ENCODE assay signal across 24 cellular contexts in the genomic region with DNA sequence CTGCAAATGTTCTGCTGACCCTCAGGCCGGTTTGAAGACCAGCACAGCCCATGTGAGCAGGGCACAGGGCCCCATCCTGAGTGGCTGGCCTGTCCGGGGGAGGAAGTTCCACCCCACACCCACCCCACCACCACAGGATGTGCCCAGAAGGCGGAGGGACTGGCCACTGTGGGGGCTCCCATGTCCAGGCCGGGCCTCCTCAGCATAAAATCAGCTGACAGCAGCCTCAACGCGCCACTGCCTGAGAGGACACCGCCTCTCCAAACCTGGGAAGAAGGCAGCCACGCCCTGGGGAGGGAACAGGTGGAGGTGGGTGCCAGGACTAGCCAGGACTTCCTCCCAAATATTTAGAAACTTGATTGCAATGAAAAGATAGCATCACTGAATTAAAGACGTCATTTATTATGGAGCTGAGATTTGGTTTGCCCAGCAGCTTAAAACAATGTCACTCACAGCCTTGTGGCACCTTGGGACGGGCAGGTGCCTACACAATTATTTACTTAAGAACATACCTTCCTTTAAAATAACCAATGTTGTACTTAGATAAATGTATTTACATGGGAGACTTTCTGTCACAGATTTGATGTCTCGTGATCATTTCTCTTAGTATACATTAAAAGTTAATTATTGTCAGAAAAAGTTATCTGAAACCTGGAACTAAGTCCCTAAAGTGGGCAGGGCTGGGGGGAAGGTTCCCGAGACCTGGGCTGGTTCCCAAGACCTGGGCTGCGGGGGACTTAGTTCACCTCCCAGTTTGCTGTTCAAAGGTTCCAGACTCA. TPM values are rescaled to one million over a fixed set of nuclear protein-coding genes. Genes with fewer than 3 reads are reported as not detected.
DNase-seq lines count a peak whose midpoint lies in the region; ATAC-seq and TF ChIP-seq lines count a peak whose summit lies in the region.
"Had no signal": no experiment of that assay in that cellular context is flagged by ENCODE, and none has a peak within 500 bp of the region (broad histone marks: within the 10 kb centered on the region; RNA-seq: fewer than 3 reads in every experiment).

No MANE protein-coding gene starts in this region.

- H3K9me3 Mint-ChIP-seq in neural progenitor cell: peaks cover 6% of the 10 kb centered on the region
- no peaks in the 10 kb centered on the region for H3K9me3 Mint-ChIP-seq in endothelial cell (ENCODE audit: unreplicated experiment)
- H3K9me3 Mint-ChIP-seq: activated B cell treated with CpG ODN at 0.5 μM for 24 hours; activated naive CD4-positive, alpha-beta T cell treated with anti-CD3 and anti-CD28 coated beads, Interleukin-2, amount 50 U/mL, for 24 hours; effector memory CD8-positive, alpha-beta T cell; memory B cell; naive thymus-derived CD8-positive, alpha-beta T cell; stimulated activated memory B cell treated with anti-CD40 and anti-IgM and Interleukin-4, amounts not matched to agents 10 μg/mL and 1 μg/mL and 100 μg/mL, for 72 hours had no signal

- peak overlapping the region in 6 of 11 experiments; percentile 12 to 59 (median 32); a peak in 8 of 22 replicates for H3K27ac ChIP-seq in BLaER1 treated with 17β-estradiol and CSF1 and Interleukin-3, amounts not matched to agents 10 nM and 100 nM
- H3K27ac ChIP-seq in neural progenitor cell: no peak overlapping the region
- H3K27ac ChIP-seq: thoracic aorta had no signal

- peaks cover 65 to 79% (median 76%) of the 10 kb centered on the region in 10 experiments for H3K4me1 ChIP-seq in BLaER1 treated with 17β-estradiol and CSF1 and Interleukin-3, amounts not matched to agents 10 nM and 100 nM
- H3K4me1 ChIP-seq in neural progenitor cell: no peaks in the 10 kb centered on the region

- peak overlapping the region in 1 of 11 experiments; percentile 25; a peak in 1 of 22 replicates for H3K9ac ChIP-seq in BLaER1 treated with 17β-estradiol and CSF1 and Interleukin-3, amounts not matched to agents 10 nM and 100 nM
- no peak overlapping the region for H3K9ac ChIP-seq in neural progenitor cell

- no peaks in the 10 kb centered on the region for H3K79me2 ChIP-seq in neural progenitor cell (ENCODE audit: low read depth)

- no peaks in the 10 kb centered on the region for H3K9me3 ChIP-seq in BLaER1 treated with 17β-estradiol and CSF1 and Interleukin-3, amounts not matched to agents 10 nM and 100 nM (replicated peaks in 1 of 11)
- H3K9me3 ChIP-seq in T-helper 17 cell (ENCODE audit: control insufficient read depth, low read length, poor library complexity, severe bottlenecking) (no peaks in the 10 kb centered on the region), neural progenitor cell (ENCODE audit: low read depth) (no peaks in the 10 kb centered on the region)
- H3K9me3 ChIP-seq: thoracic aorta had no signal

- H3K4me3 Mint-ChIP-seq in T-helper 17 cell (peak overlapping the region; percentile 55), neural progenitor cell (no peak overlapping the region), endothelial cell (ENCODE audit: unreplicated experiment) (no peak overlapping the region)
- H3K4me3 Mint-ChIP-seq: activated B cell treated with CpG ODN at 0.5 μM for 24 hours; activated CD8-positive, alpha-beta T cell treated with anti-CD3 and anti-CD28 coated beads, Interleukin-2, amount 10 ng/mL, durations not matched to agents 7 days and 5 days; activated naive CD4-positive, alpha-beta T cell treated with anti-CD3 and anti-CD28 coated beads, Interleukin-2, amount 50 U/mL, for 24 hours; effector memory CD8-positive, alpha-beta T cell; memory B cell; naive thymus-derived CD8-positive, alpha-beta T cell; stimulated activated memory B cell treated with anti-CD40 and anti-IgM and Interleukin-4, amounts not matched to agents 10 μg/mL and 1 μg/mL and 100 μg/mL, for 72 hours had no signal

- H3K27ac Mint-ChIP-seq in T-helper 17 cell: no peak overlapping the region
- no peak overlapping the region for H3K27ac Mint-ChIP-seq in neural progenitor cell
- no peak overlapping the region for H3K27ac Mint-ChIP-seq in endothelial cell (ENCODE audit: unreplicated experiment)
- H3K27ac Mint-ChIP-seq: activated B cell treated with CpG ODN at 0.5 μM for 24 hours; activated CD8-positive, alpha-beta T cell treated with anti-CD3 and anti-CD28 coated beads, Interleukin-2, amount 10 ng/mL, durations not matched to agents 7 days and 5 days; activated naive CD4-positive, alpha-beta T cell treated with anti-CD3 and anti-CD28 coated beads, Interleukin-2, amount 50 U/mL, for 24 hours; memory B cell; naive thymus-derived CD8-positive, alpha-beta T cell; stimulated activated memory B cell treated with anti-CD40 and anti-IgM and Interleukin-4, amounts not matched to agents 10 μg/mL and 1 μg/mL and 100 μg/mL, for 72 hours had no signal

- H3K27me3 Mint-ChIP-seq in T-helper 17 cell (peaks cover 45% of the 10 kb centered on the region), neural progenitor cell (ENCODE audit: insufficient read depth, low read depth) (peaks cover 4% of the 10 kb centered on the region), endothelial cell (ENCODE audit: unreplicated experiment) (peaks cover 13% of the 10 kb centered on the region)

- no peak for DNase-seq in T-helper 17 cell
- peak; percentile 51 to 61 for DNase-seq in left colon
- peak; percentile 65 for DNase-seq in posterior vena cava (ENCODE audit: low spot score)
- no peak for DNase-seq in NCI-H2081 (lab: John Stamatoyannopoulos, UW)
- no peak for DNase-seq in NCI-H2196 (lab: John Stamatoyannopoulos, UW; ENCODE audit: unreplicated experiment)
- no peak for DNase-seq in neural progenitor cell (ENCODE audit: low spot score)
- DNase-seq in endothelial cell (ENCODE audit: low spot score): no peak
- DNase-seq: activated B cell treated with CpG ODN at 0.5 μM for 24 hours; activated CD8-positive, alpha-beta T cell treated with anti-CD3 and anti-CD28 coated beads, Interleukin-2, amount 10 ng/mL, durations not matched to agents 7 days and 5 days; activated T-cell treated with anti-CD3 and anti-CD28 coated beads, Interleukin-2, amount 50 U/mL, for 48 hours; cerebellar nuclear complex; effector memory CD8-positive, alpha-beta T cell; KBM-7; naive thymus-derived CD8-positive, alpha-beta T cell; NCI-H1105; NCI-H2107; NCI-H524; SHP77 had no signal

- H3F3A ChIP-seq in neural progenitor cell (ENCODE audit: low read depth): no peaks in the 10 kb centered on the region

- ATAC-seq in T-helper 17 cell (no peak), left colon (peak; percentile 70)
- ATAC-seq: activated CD8-positive, alpha-beta T cell treated with anti-CD3 and anti-CD28 coated beads, Interleukin-2, amount 10 ng/mL, durations not matched to agents 7 days and 5 days; effector memory CD8-positive, alpha-beta T cell; naive thymus-derived CD8-positive, alpha-beta T cell had no signal

- H4K20me1 ChIP-seq in BLaER1 treated with 17β-estradiol and CSF1 and Interleukin-3, amounts not matched to agents 10 nM and 100 nM: no peaks in the 10 kb centered on the region
- H4K20me1 ChIP-seq in neural progenitor cell (ENCODE audit: low read depth): no peaks in the 10 kb centered on the region

- no peak overlapping the region for H3K4me3 ChIP-seq in BLaER1 treated with 17β-estradiol and CSF1 and Interleukin-3, amounts not matched to agents 10 nM and 100 nM
- no peak overlapping the region for H3K4me3 ChIP-seq in neural progenitor cell
- H3K4me3 ChIP-seq: thoracic aorta had no signal

- intact Hi-C loops in left colon (cut with DNase I, micrococcal nuclease) (no loop called here), posterior vena cava (cut with DNase I) (no loop called here)

- H3K4me1 Mint-ChIP-seq in T-helper 17 cell: no peaks in the 10 kb centered on the region
- peaks cover 17% of the 10 kb centered on the region for H3K4me1 Mint-ChIP-seq in neural progenitor cell
- peaks cover 6% of the 10 kb centered on the region for H3K4me1 Mint-ChIP-seq in endothelial cell (ENCODE audit: unreplicated experiment)
- H3K4me1 Mint-ChIP-seq: activated B cell treated with CpG ODN at 0.5 μM for 24 hours; activated naive CD4-positive, alpha-beta T cell treated with anti-CD3 and anti-CD28 coated beads, Interleukin-2, amount 50 U/mL, for 24 hours; memory B cell; stimulated activated memory B cell treated with anti-CD40 and anti-IgM and Interleukin-4, amounts not matched to agents 10 μg/mL and 1 μg/mL and 100 μg/mL, for 72 hours had no signal

- peaks cover 2% of the 10 kb centered on the region for H3K36me3 Mint-ChIP-seq in T-helper 17 cell (ENCODE audit: low read depth)
- H3K36me3 Mint-ChIP-seq in neural progenitor cell: no peaks in the 10 kb centered on the region
- H3K36me3 Mint-ChIP-seq in endothelial cell (ENCODE audit: low read depth, unreplicated experiment): no peaks in the 10 kb centered on the region
- H3K36me3 Mint-ChIP-seq: activated naive CD4-positive, alpha-beta T cell treated with anti-CD3 and anti-CD28 coated beads, Interleukin-2, amount 50 U/mL, for 24 hours; memory B cell; naive thymus-derived CD8-positive, alpha-beta T cell; stimulated activated memory B cell treated with anti-CD40 and anti-IgM and Interleukin-4, amounts not matched to agents 10 μg/mL and 1 μg/mL and 100 μg/mL, for 72 hours had no signal

- no peaks in the 10 kb centered on the region for H3K36me3 ChIP-seq in BLaER1 treated with 17β-estradiol and CSF1 and Interleukin-3, amounts not matched to agents 10 nM and 100 nM
- no peaks in the 10 kb centered on the region for H3K36me3 ChIP-seq in neural progenitor cell
- H3K36me3 ChIP-seq: thoracic aorta had no signal

- no peak overlapping the region for H2AFZ ChIP-seq in neural progenitor cell (replicated peaks)

- TF ChIP-seq CTCF in neural progenitor cell (IDR thresholded peaks at IDR 0.05) (no peak), endothelial cell (IDR thresholded peaks at IDR 0.05; ENCODE audit: unreplicated experiment) (no peak)

- H3K27me3 ChIP-seq in BLaER1 treated with 17β-estradiol and CSF1 and Interleukin-3, amounts not matched to agents 10 nM and 100 nM: peaks cover 13 to 28% (median 20%) of the 10 kb centered on the region in 11 experiments; a peak in 21 of 22 replicates
- no peaks in the 10 kb centered on the region for H3K27me3 ChIP-seq in neural progenitor cell

- peak overlapping the region; percentile 61 to 84 (median 79) for H3K4me2 ChIP-seq in BLaER1 treated with 17β-estradiol and CSF1 and Interleukin-3, amounts not matched to agents 10 nM and 100 nM
- H3K4me2 ChIP-seq in neural progenitor cell: no peak overlapping the region

RNA-seq across cellular contexts. Expression of gene FAM20C, which starts 27.3 kb away (rescaled TPM):
- total RNA-seq in T-helper 17 cell (1 to 10 TPM; 1.4 to 2.8 TPM), left colon (10 to 100 TPM; 11.3 to 16.9 TPM), posterior vena cava (10 to 100 TPM; 56.6 to 74.3 TPM), neural progenitor cell (ENCODE audit: low replicate concordance) (3.8 and 4.7 TPM in 2 replicates), endothelial cell (ENCODE audit: unreplicated experiment) (3.1 TPM)
- total RNA-seq: T-helper 1 cell treated with Interleukin-12 subunit alpha and Interleukin-12 subunit beta and Interleukin-4 antibody, amounts not matched to agents 30 ng/mL and 1 ng/mL, for 36 hours had no signal

Comparison
In these comparisons a context has a peak if more than half of its experiments do, and no peak if none do; other contexts are left out.
1. DNase-seq: peak in left colon (2 of 2) and posterior vena cava (single experiment); none in T-helper 17 cell (0 of 3), NCI-H2081 (0 of 2), NCI-H2196 (single experiment), neural progenitor cell (single experiment) and endothelial cell (single experiment).